Comparison of ENCODE assay signal across 33 cellular contexts in genomic region chr9:89949116-89949515, GRCh38.
"Had no signal": no experiment of that assay in that cellular context is flagged by ENCODE, and none has a peak within 500 bp of the region (broad histone marks: within the 10 kb centered on the region; RNA-seq: fewer than 3 reads in every experiment).

No MANE protein-coding gene starts in this region.

- DNase-seq: activated B cell treated with CpG ODN at 0.5 μM for 24 hours; activated CD4-positive, alpha-beta T cell treated with anti-CD3 and anti-CD28 coated beads for 48 hours; activated CD4-positive, alpha-beta T cell treated with anti-CD3 and anti-CD28 coated beads, Interleukin-2, amount 50 U/mL, for 1 hour; activated CD4-positive, alpha-beta T cell treated with anti-CD3 and anti-CD28 coated beads, Interleukin-2, amount 50 U/mL, for 48 hours; activated CD8-positive, alpha-beta memory T cell treated with anti-CD3 and anti-CD28 coated beads for 24 hours; activated CD8-positive, alpha-beta T cell treated with anti-CD3 and anti-CD28 coated beads for 36 hours; activated effector memory CD4-positive, alpha-beta T cell treated with Interleukin-2 at 50 U/mL for 16 hours; activated gamma-delta T cell treated with Interleukin-2 at 50 U/mL for 16 hours; activated naive CD4-positive, alpha-beta T cell treated with anti-CD3 and anti-CD28 coated beads, Interleukin-2, amount 50 U/mL, for 16 hours; activated naive CD4-positive, alpha-beta T cell treated with Interleukin-2 at 50 U/mL for 16 hours; activated T-cell treated with anti-CD3 and anti-CD28 coated beads, Interleukin-2, amount 50 U/mL, for 4 hours; amniotic stem cell; anterior cingulate cortex; brain microvascular endothelial cell; caudate nucleus; cortex of kidney; dermis blood vessel endothelial cell; effector CD4-positive, alpha-beta T cell; effector memory CD8-positive, alpha-beta T cell; esophagus squamous epithelium; head of caudate nucleus; T-helper 1 cell; T-helper 17 cell; T1000; WERI-Rb-1 had no signal

- FAIRE-seq: astrocyte, colon, endometrium, endothelial cell of umbilical vein, frontal cortex had no signal

- H3K9me3 ChIP-seq: esophagus squamous epithelium had no signal

- H3K36me3 ChIP-seq: brain microvascular endothelial cell, esophagus squamous epithelium, WERI-Rb-1 had no signal

- H3K4me3 ChIP-seq: esophagus squamous epithelium had no signal

- H3K27me3 ChIP-seq: brain microvascular endothelial cell, esophagus squamous epithelium had no signal

- ATAC-seq: activated CD4-positive, CD25-positive, alpha-beta regulatory T cell treated with anti-CD3 and anti-CD28 coated beads, Interleukin-2, amount 50 U/mL, for 24 hours; activated CD8-positive, alpha-beta T cell treated with anti-CD3 and anti-CD28 coated beads for 36 hours; activated T-cell treated with anti-CD3 and anti-CD28 coated beads, Interleukin-2, amount 50 U/mL, for 4 hours; activated T-helper 17 cell treated with anti-CD3 and anti-CD28 coated beads, Interleukin-2, amount 50 U/mL, for 72 hours; effector memory CD8-positive, alpha-beta T cell; T-helper 17 cell had no signal

- H3K27ac ChIP-seq: brain microvascular endothelial cell, epithelial cell of prostate, esophagus squamous epithelium, WERI-Rb-1 had no signal
